Comparison of ENCODE assay signal across 8 cellular contexts in genomic region chr11:125063429-125064043, GRCh38.
DNase-seq lines count a peak whose midpoint lies in the region; ATAC-seq lines count a peak whose summit lies in the region.

No MANE protein-coding gene starts in this region.

- peak overlapping the region; percentile 83 for H3K9ac ChIP-seq in adipocyte (ENCODE audit: low read length)

- H3K4me1 Mint-ChIP-seq in stimulated activated effector memory CD8-positive, alpha-beta T cell treated with anti-CD3 and anti-CD28 coated beads, Interleukin-12 subunit alpha, Interleukin-12 subunit beta, amount 100 ng/mL, for 72 hours, result peaks cover 10% of the 10 kb centered on the region

- no peaks in the 10 kb centered on the region for H3K27me3 ChIP-seq in ACC112 (ENCODE audit: insufficient read depth, low read length)
- H3K27me3 ChIP-seq in adipocyte (replicated peaks; ENCODE audit: control insufficient read depth, insufficient read depth, low read length), result no peaks in the 10 kb centered on the region

- H2AFZ ChIP-seq in ACC112 (ENCODE audit: low read length, unreplicated experiment), result peak overlapping the region; percentile 81

- H3K4me3 ChIP-seq in ACC112 (ENCODE audit: low read depth, low read length) (peak overlapping the region; percentile 95), adipocyte (ENCODE audit: low read length) (peak overlapping the region; percentile 89)

- H3K79me2 ChIP-seq in ACC112 (ENCODE audit: control insufficient read depth, insufficient read depth, low read length, unreplicated experiment), result peaks cover 3% of the 10 kb centered on the region

- H3K4me1 ChIP-seq in ACC112 (ENCODE audit: control insufficient read depth, insufficient read depth, low read length, unreplicated experiment), result peaks cover 3% of the 10 kb centered on the region
- H3K4me1 ChIP-seq in adipocyte (ENCODE audit: control insufficient read depth, insufficient read depth, low read length), result no peaks in the 10 kb centered on the region

- H3K9me3 Mint-ChIP-seq in stimulated activated effector memory CD8-positive, alpha-beta T cell treated with anti-CD3 and anti-CD28 coated beads, Interleukin-12 subunit alpha, Interleukin-12 subunit beta, amount 100 ng/mL, for 72 hours, result no peaks in the 10 kb centered on the region

- H3K36me3 Mint-ChIP-seq in stimulated activated effector memory CD8-positive, alpha-beta T cell treated with anti-CD3 and anti-CD28 coated beads, Interleukin-12 subunit alpha, Interleukin-12 subunit beta, amount 100 ng/mL, for 72 hours, result no peaks in the 10 kb centered on the region

- ATAC-seq in GM18909 (IDR thresholded peaks at IDR 0.05; ENCODE audit: poor library complexity, unreplicated experiment) (peak; percentile 24), HG03108 (IDR thresholded peaks at IDR 0.05; ENCODE audit: unreplicated experiment) (peak; percentile 9), HG03378 (IDR thresholded peaks at IDR 0.05; ENCODE audit: unreplicated experiment) (no peak)
- ATAC-seq in stimulated activated effector memory CD8-positive, alpha-beta T cell treated with anti-CD3 and anti-CD28 coated beads, Interleukin-12 subunit alpha, Interleukin-12 subunit beta, amount 100 ng/mL, for 72 hours, result peak; percentile 4

- no peaks in the 10 kb centered on the region for H3K9me3 ChIP-seq in adipocyte (ENCODE audit: control insufficient read depth, low read length)

- peak overlapping the region; percentile 37 for H3K27ac Mint-ChIP-seq in stimulated activated effector memory CD8-positive, alpha-beta T cell treated with anti-CD3 and anti-CD28 coated beads, Interleukin-12 subunit alpha, Interleukin-12 subunit beta, amount 100 ng/mL, for 72 hours

- no peak overlapping the region for H3K27ac ChIP-seq in ACC112 (ENCODE audit: low read depth, low read length)

- H3K36me3 ChIP-seq in ACC112 (ENCODE audit: insufficient read depth, low read length), result no peaks in the 10 kb centered on the region
- no peaks in the 10 kb centered on the region for H3K36me3 ChIP-seq in adipocyte (ENCODE audit: control insufficient read depth, insufficient read depth, low read length, severe bottlenecking)

- peak overlapping the region; percentile 80 for H3K4me3 Mint-ChIP-seq in stimulated activated effector memory CD8-positive, alpha-beta T cell treated with anti-CD3 and anti-CD28 coated beads, Interleukin-12 subunit alpha, Interleukin-12 subunit beta, amount 100 ng/mL, for 72 hours

- peak; percentile 20 for DNase-seq in adipocyte (ENCODE audit: low read depth)
- DNase-seq in iPS-NIHi11 (ENCODE audit: low spot score), result peak; percentile 66
- peak in 1 of 2 donors; percentile 51 for DNase-seq in stimulated activated effector memory CD8-positive, alpha-beta T cell treated with anti-CD3 and anti-CD28 coated beads, Interleukin-12 subunit alpha, Interleukin-12 subunit beta, amount 100 ng/mL, for 72 hours (ENCODE audit: low spot score in 2 of 2)
- DNase-seq in epidermal melanocyte (ENCODE audit: insufficient read length, low spot score), result no peak
